25 cellular contexts compared by ENCODE assay signal in the genomic region with DNA sequence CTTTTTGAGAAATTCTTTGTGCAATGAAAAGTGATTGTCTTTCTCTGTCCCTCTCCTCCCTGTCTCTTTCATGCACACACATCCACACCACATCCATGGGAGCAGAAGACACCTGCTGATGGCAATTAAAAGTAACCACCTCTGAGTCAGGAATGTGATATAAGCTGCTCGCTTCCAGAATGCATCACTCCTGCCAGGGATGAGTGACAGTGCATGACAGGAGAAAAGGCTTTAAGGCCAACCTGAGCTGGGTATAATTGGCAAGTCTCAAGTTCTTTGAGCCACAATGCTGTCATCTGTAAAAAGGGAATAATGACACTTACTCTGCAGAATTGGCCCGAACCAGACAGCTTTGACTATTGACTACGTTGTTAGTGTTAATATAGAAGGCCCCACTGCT. TPM values are rescaled to one million over a fixed set of nuclear protein-coding genes. Genes with fewer than 3 reads are reported as not detected.
DNase-seq lines count a peak whose midpoint lies in the region; ATAC-seq and TF ChIP-seq lines count a peak whose summit lies in the region.
"Had no signal": no experiment of that assay in that cellular context is flagged by ENCODE, and none has a peak within 500 bp of the region (broad histone marks: within the 10 kb centered on the region; RNA-seq: fewer than 3 reads in every experiment).

No MANE protein-coding gene starts in this region.

- no peak overlapping the region for H3K4me3 Mint-ChIP-seq in stimulated activated naive B cell treated with anti-CD40 and anti-IgM and Interleukin-4, amounts not matched to agents 10 μg/mL and 1 μg/mL and 100 μg/mL, for 72 hours
- H3K4me3 Mint-ChIP-seq: CD4-positive, alpha-beta T cell had no signal

- peak; percentile 21 for ATAC-seq in foreskin keratinocyte
- ATAC-seq in stimulated activated naive B cell treated with anti-CD40 and anti-IgM and Interleukin-4, amounts not matched to agents 10 μg/mL and 1 μg/mL and 100 μg/mL, for 72 hours (replicated peaks), result no peak
- no peak for ATAC-seq in HG02571 (IDR thresholded peaks at IDR 0.05; ENCODE audit: unreplicated experiment)

- H3K4me1 ChIP-seq in HEK293 (ENCODE audit: control insufficient read depth, insufficient read depth, low read length), result no peaks in the 10 kb centered on the region
- no peaks in the 10 kb centered on the region for H3K4me1 ChIP-seq in foreskin keratinocyte
- peaks cover 0 to 3% (median 0%) of the 10 kb centered on the region in 6 donors for H3K4me1 ChIP-seq in spleen

- WGBS in spleen, 5 donors, result 92 to 97% (median 93%) methylated on average over 3 of the region's 3 CpGs

- CTCF ChIA-PET in HEK293 (lab: Yijun Ruan, JAX), result no interaction called here

- intact Hi-C loops in spleen (cut with DNase I; ENCODE audit: low total_unique reads), result no loop called here

- H3K27me3 Mint-ChIP-seq in stimulated activated naive B cell treated with anti-CD40 and anti-IgM and Interleukin-4, amounts not matched to agents 10 μg/mL and 1 μg/mL and 100 μg/mL, for 72 hours, result no peaks in the 10 kb centered on the region
- H3K27me3 Mint-ChIP-seq: CD4-positive, alpha-beta T cell had no signal

- POLR2A ChIA-PET in HEK293 (lab: Yijun Ruan, JAX), result interaction anchor here (0.7 kb wide), 1 partner anchor 418 kb away, joined by 3 read pairs; the partner anchor contains the start of gene PDCD6IP

- peaks cover 0 to 9% of the 10 kb centered on the region in 2 donors for H3K4me1 Mint-ChIP-seq in stimulated activated naive B cell treated with anti-CD40 and anti-IgM and Interleukin-4, amounts not matched to agents 10 μg/mL and 1 μg/mL and 100 μg/mL, for 72 hours

- peaks cover 9 to 20% of the 10 kb centered on the region in 2 donors for H3K36me3 Mint-ChIP-seq in stimulated activated naive B cell treated with anti-CD40 and anti-IgM and Interleukin-4, amounts not matched to agents 10 μg/mL and 1 μg/mL and 100 μg/mL, for 72 hours

- H3K4me3 ChIP-seq in HEK293 (ENCODE audit: low read depth, low read length) (no peak overlapping the region), spleen (no peak overlapping the region)
- H3K4me3 ChIP-seq: BLaER1 treated with 17β-estradiol and CSF1 and Interleukin-3, amounts not matched to agents 10 nM and 100 nM; MG63; PC-9; SJSA1 had no signal

- H3K27ac ChIP-seq in HEK293 (ENCODE audit: extremely low read depth, low read depth, low read length) (no peak overlapping the region), foreskin keratinocyte (no peak overlapping the region), spleen (no peak overlapping the region)
- H3K27ac ChIP-seq: BLaER1 treated with 17β-estradiol and CSF1 and Interleukin-3, amounts not matched to agents 10 nM and 100 nM; PC-9; SJSA1 had no signal

- H3K27me3 ChIP-seq in foreskin keratinocyte (no peaks in the 10 kb centered on the region), spleen (replicated peaks in 1 of 7) (no peaks in the 10 kb centered on the region)
- H3K27me3 ChIP-seq: BLaER1 treated with 17β-estradiol and CSF1 and Interleukin-3, amounts not matched to agents 10 nM and 100 nM; MG63; SJSA1 had no signal

- no peak for TF ChIP-seq CTCF in HEK293 (tag by site-specific recombination; IDR thresholded peaks at IDR 0.05)
- TF ChIP-seq CTCF in foreskin keratinocyte (conservative IDR thresholded peaks at IDR 0.05), result no peak
- TF ChIP-seq CTCF in spleen (IDR thresholded peaks at IDR 0.05 in 8 of 11, conservative IDR thresholded peaks at IDR 0.05 in 3 of 11), result no peak

- H3K27ac Mint-ChIP-seq in stimulated activated naive B cell treated with anti-CD40 and anti-IgM and Interleukin-4, amounts not matched to agents 10 μg/mL and 1 μg/mL and 100 μg/mL, for 72 hours, result peak overlapping the region; percentile 51
- H3K27ac Mint-ChIP-seq: CD4-positive, alpha-beta T cell had no signal

- no peaks in the 10 kb centered on the region for H3K9me3 Mint-ChIP-seq in stimulated activated naive B cell treated with anti-CD40 and anti-IgM and Interleukin-4, amounts not matched to agents 10 μg/mL and 1 μg/mL and 100 μg/mL, for 72 hours
- H3K9me3 Mint-ChIP-seq: CD4-positive, alpha-beta T cell had no signal

- peaks cover 7 to 67% of the 10 kb centered on the region in 2 experiments for H3K36me3 ChIP-seq in HEK293 (ENCODE audit: control insufficient read depth in 2 of 2, insufficient read depth in 1 of 2, low read length in 2 of 2)
- peaks cover 0 to 17% (median 0%) of the 10 kb centered on the region in 6 donors for H3K36me3 ChIP-seq in spleen

- no peaks in the 10 kb centered on the region for H3K9me3 ChIP-seq in HEK293 (ENCODE audit: control insufficient read depth, insufficient read depth, low read depth, low read length)
- H3K9me3 ChIP-seq in spleen, result no peaks in the 10 kb centered on the region
- H3K9me3 ChIP-seq: BLaER1 treated with 17β-estradiol and CSF1 and Interleukin-3, amounts not matched to agents 10 nM and 100 nM; MG63; SJSA1 had no signal

- DNase-seq in foreskin keratinocyte (no peak), myocyte (ENCODE audit: low read depth) (peak; percentile 55), T-helper 1 cell (no peak), spleen (no peak)
- no peak for DNase-seq in stimulated activated naive B cell treated with anti-CD40 and anti-IgM and Interleukin-4, amounts not matched to agents 10 μg/mL and 1 μg/mL and 100 μg/mL, for 72 hours
- DNase-seq: AML-193; CD4-positive, alpha-beta T cell; DMS53; H7; KBM-7; MG63; NCI-H1105 treated with DMSO at 0.1 percent for 48 hours; NCI-H146; NCI-H2029 treated with DMSO at 0.1 percent for 48 hours; NCI-H446 treated with DMSO at 0.1 percent for 48 hours; NCI-H526; NCI-H82; NK-92 treated with Interleukin-12 subunit alpha and Interleukin-12 subunit beta, amount 100 ng/mL, for 24 hours; PC-9; Right ventricle myocardium superior; RPMI8226 had no signal

- no peak for TF ChIP-seq POLR2A in spleen (IDR thresholded peaks at IDR 0.05)

TF ChIP-seq in HEK293, 187 proteins besides CTCF, POLR2A, EP300 and RAD21:
- 0 out of 2 replicates have a peak, but pooled peaks have one; percentile 17 for TF ChIP-seq PRDM1 (tag by site-specific recombination; IDR thresholded peaks at IDR 0.05)
- no peak for TF ChIP-seq ZBTB49 (tag by site-specific recombination; IDR thresholded peaks at IDR 0.05; ENCODE audit: low read depth)
- no peak for TF ChIP-seq ZNF670 (tag by site-specific recombination; IDR thresholded peaks at IDR 0.05; ENCODE audit: low read depth)

RNA-seq across cellular contexts. Expression of gene UBP1, which starts 59.6 kb away (rescaled TPM):
- total RNA-seq in foreskin keratinocyte (63.6 and 64.8 TPM in 2 replicates), myocyte (24.3 and 24.4 TPM in 2 replicates), spleen (10 to 100 TPM; 52.8 to 88.2 (median 73.4) TPM)
- polyA plus RNA-seq in foreskin keratinocyte (26.4 and 33.3 TPM in 2 replicates), spleen (10 to 100 TPM; 27.6 to 37.5 (median 35.8) TPM)
- polyA plus RNA-seq in myocyte (2012), result 26.7 TPM
